ENCODE assay signal across 10 cellular contexts in genomic region chr15:63371297-63371918, GRCh38. TPM values are rescaled to one million over a fixed set of nuclear protein-coding genes. Genes with fewer than 3 reads are reported as not detected.
DNase-seq lines count a peak whose midpoint lies in the region; ATAC-seq and TF ChIP-seq lines count a peak whose summit lies in the region.
"Had no signal": no experiment of that assay in that cellular context is flagged by ENCODE, and none has a peak within 500 bp of the region (broad histone marks: within the 10 kb centered on the region; RNA-seq: fewer than 3 reads in every experiment).

No MANE protein-coding gene starts in this region.

- no peak for TF ChIP-seq CTCF in WTC11 (IDR thresholded peaks at IDR 0.05)
- no peak for TF ChIP-seq CTCF in fibroblast of mammary gland (conservative IDR thresholded peaks at IDR 0.05; ENCODE audit: control insufficient read depth, insufficient read depth, low read depth, low read length)
- no peak for TF ChIP-seq CTCF in smooth muscle cell (IDR thresholded peaks at IDR 0.05; ENCODE audit: borderline replicate concordance, insufficient read depth, poor library complexity, severe bottlenecking)

- WGBS in smooth muscle cell (ENCODE audit: low lambda C conversion rate) = 90% methylated on average over 11 of the region's 15 CpGs

- no peak overlapping the region for H3K9ac ChIP-seq in smooth muscle cell (ENCODE audit: low read depth)

- H3K4me1 ChIP-seq in smooth muscle cell (ENCODE audit: low read depth) = peaks cover 10% of the 10 kb centered on the region

- H3K36me3 ChIP-seq in smooth muscle cell (ENCODE audit: low read depth) = no peaks in the 10 kb centered on the region

- H3K27me3 ChIP-seq in smooth muscle cell (ENCODE audit: low read depth) = no peaks in the 10 kb centered on the region

- H3K4me3 Mint-ChIP-seq in WTC11 = no peak overlapping the region

- peak overlapping the region; percentile 12 for H2AFZ ChIP-seq in smooth muscle cell (ENCODE audit: low read depth)

- no peaks in the 10 kb centered on the region for H3K79me2 ChIP-seq in smooth muscle cell (ENCODE audit: low read depth)

- H3F3A ChIP-seq in smooth muscle cell (ENCODE audit: low read depth) = peaks cover 9% of the 10 kb centered on the region

- ATAC-seq in WTC11 (peak; percentile 22; the same call in 1 of the 2 replicates), GM21367 (IDR thresholded peaks at IDR 0.05; ENCODE audit: unreplicated experiment) (no peak), HG02610 (IDR thresholded peaks at IDR 0.05; ENCODE audit: unreplicated experiment) (no peak)

- no peak overlapping the region for H3K27ac Mint-ChIP-seq in WTC11
- H3K27ac Mint-ChIP-seq: naive B cell had no signal

- peak overlapping the region; percentile 32 for H3K4me3 ChIP-seq in fibroblast of mammary gland (ENCODE audit: control insufficient read depth, low read depth, low read length)
- H3K4me3 ChIP-seq in smooth muscle cell = no peak overlapping the region

- peak overlapping the region; percentile 70 for H3K27ac ChIP-seq in smooth muscle cell (ENCODE audit: low read depth)

- no peaks in the 10 kb centered on the region for H3K36me3 Mint-ChIP-seq in WTC11
- H3K36me3 Mint-ChIP-seq: naive B cell had no signal

- H3K9me3 Mint-ChIP-seq in WTC11 = no peaks in the 10 kb centered on the region
- H3K9me3 Mint-ChIP-seq: naive B cell had no signal

- 0 out of 2 replicates have a peak, but pooled peaks cover 3% of the 10 kb centered on the region for H3K27me3 Mint-ChIP-seq in WTC11 (ENCODE audit: low read depth)

- H4K20me1 ChIP-seq in smooth muscle cell (ENCODE audit: low read depth) = no peaks in the 10 kb centered on the region

- POLR2A ChIA-PET in WTC11 (lab: Charles Lee) = no interaction called here

- peaks cover 24% of the 10 kb centered on the region for H3K4me1 Mint-ChIP-seq in WTC11

- H3K4me2 ChIP-seq in smooth muscle cell = no peak overlapping the region

- DNase-seq in GM04503 (ENCODE audit: low read depth) (peak; percentile 78), WTC11 (ENCODE audit: low spot score) (no peak), fibroblast of mammary gland (ENCODE audit: low read depth) (peak; percentile 96), smooth muscle cell (lab: John Stamatoyannopoulos, UW; ENCODE audit: unreplicated experiment) (no peak), HuH-7.5 (ENCODE audit: low spot score) (no peak)
- DNase-seq: dermis blood vessel endothelial cell, naive B cell, T-helper 9 cell had no signal

- CTCF ChIA-PET in WTC11 (lab: Charles Lee) = no interaction called here

- H3K9me3 ChIP-seq in smooth muscle cell (replicated peaks; ENCODE audit: low read depth) = no peaks in the 10 kb centered on the region

TF ChIP-seq in WTC11, 78 proteins besides CTCF, POLR2A, EP300 and RAD21:
- no peak for TF ChIP-seq TEAD4 (CRISPR knock-in tag; IDR thresholded peaks at IDR 0.05)
- TF ChIP-seq, protein P1, sequence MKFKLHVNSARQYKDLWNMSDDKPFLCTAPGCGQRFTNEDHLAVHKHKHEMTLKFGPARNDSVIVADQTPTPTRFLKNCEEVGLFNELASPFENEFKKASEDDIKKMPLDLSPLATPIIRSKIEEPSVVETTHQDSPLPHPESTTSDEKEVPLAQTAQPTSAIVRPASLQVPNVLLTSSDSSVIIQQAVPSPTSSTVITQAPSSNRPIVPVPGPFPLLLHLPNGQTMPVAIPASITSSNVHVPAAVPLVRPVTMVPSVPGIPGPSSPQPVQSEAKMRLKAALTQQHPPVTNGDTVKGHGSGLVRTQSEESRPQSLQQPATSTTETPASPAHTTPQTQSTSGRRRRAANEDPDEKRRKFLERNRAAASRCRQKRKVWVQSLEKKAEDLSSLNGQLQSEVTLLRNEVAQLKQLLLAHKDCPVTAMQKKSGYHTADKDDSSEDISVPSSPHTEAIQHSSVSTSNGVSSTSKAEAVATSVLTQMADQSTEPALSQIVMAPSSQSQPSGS (CRISPR knock-in tag; IDR thresholded peaks at IDR 0.05; ENCODE audit: borderline replicate concordance, low read depth) = no peak
- TF ChIP-seq, protein P2, sequence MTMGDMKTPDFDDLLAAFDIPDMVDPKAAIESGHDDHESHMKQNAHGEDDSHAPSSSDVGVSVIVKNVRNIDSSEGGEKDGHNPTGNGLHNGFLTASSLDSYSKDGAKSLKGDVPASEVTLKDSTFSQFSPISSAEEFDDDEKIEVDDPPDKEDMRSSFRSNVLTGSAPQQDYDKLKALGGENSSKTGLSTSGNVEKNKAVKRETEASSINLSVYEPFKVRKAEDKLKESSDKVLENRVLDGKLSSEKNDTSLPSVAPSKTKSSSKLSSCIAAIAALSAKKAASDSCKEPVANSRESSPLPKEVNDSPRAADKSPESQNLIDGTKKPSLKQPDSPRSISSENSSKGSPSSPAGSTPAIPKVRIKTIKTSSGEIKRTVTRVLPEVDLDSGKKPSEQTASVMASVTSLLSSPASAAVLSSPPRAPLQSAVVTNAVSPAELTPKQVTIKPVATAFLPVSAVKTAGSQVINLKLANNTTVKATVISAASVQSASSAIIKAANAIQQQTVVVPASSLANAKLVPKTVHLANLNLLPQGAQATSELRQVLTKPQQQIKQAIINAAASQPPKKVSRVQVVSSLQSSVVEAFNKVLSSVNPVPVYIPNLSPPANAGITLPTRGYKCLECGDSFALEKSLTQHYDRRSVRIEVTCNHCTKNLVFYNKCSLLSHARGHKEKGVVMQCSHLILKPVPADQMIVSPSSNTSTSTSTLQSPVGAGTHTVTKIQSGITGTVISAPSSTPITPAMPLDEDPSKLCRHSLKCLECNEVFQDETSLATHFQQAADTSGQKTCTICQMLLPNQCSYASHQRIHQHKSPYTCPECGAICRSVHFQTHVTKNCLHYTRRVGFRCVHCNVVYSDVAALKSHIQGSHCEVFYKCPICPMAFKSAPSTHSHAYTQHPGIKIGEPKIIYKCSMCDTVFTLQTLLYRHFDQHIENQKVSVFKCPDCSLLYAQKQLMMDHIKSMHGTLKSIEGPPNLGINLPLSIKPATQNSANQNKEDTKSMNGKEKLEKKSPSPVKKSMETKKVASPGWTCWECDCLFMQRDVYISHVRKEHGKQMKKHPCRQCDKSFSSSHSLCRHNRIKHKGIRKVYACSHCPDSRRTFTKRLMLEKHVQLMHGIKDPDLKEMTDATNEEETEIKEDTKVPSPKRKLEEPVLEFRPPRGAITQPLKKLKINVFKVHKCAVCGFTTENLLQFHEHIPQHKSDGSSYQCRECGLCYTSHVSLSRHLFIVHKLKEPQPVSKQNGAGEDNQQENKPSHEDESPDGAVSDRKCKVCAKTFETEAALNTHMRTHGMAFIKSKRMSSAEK (CRISPR knock-in tag; IDR thresholded peaks at IDR 0.05; ENCODE audit: borderline replicate concordance) = no peak

RNA-seq across cellular contexts. Expression of gene CA12, which starts 10.2 kb away (rescaled TPM):
- total RNA-seq in WTC11 (2021) (2.8 to 3.3 TPM (median 2.8 TPM) in 3 replicates), smooth muscle cell (12.5 and 14.0 TPM in 2 replicates)
- polyA plus RNA-seq in smooth muscle cell = 9.2 and 13.5 TPM in 2 replicates

Comparison
In these comparisons a context has a peak if more than half of its experiments do, and no peak if none do; other contexts are left out.
1. DNase-seq: peak in GM04503 (single experiment) and fibroblast of mammary gland (single experiment); none in WTC11 (single experiment), smooth muscle cell (single experiment) and HuH-7.5 (single experiment).